In the genomic region with DNA sequence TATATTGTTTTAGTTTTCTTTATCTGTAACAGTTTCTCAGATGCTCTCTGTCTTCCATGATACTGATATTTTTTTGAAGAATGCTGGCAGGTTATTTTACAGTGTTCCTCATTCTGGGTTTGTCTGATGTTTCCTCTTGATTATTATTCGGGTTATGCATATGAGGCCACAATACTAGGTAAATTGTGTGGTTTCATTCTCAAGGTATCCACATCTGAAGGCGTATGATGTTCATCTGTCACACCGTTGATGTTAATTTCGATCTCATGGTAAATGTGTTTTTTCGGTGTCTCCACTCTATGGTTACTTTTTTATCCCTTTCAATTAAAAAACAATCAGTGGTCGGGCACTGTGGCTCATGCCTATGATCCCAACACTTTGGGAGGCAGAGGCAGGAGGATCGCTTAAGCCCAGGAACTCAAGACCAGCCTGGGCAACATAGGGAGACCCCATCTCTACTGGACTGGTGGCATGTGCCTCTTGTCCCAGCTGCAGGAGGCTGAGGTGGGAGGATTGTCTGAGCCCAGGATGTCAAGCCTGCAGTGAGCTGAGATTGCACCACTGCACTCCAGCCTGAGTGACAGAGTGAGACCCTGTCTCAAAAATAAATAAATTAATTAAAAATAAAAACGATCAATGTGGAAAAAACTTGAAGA, we compare ENCODE assay signal across 27 cellular contexts.
"Had no signal": no experiment of that assay in that cellular context is flagged by ENCODE, and none has a peak within 500 bp of the region (broad histone marks: within the 10 kb centered on the region; RNA-seq: fewer than 3 reads in every experiment).

No MANE protein-coding gene starts in this region.

- DNase-seq: effector CD8-positive, alpha-beta T cell; endodermal cell; foreskin keratinocyte; heart left ventricle; kidney; mesenchymal stem cell; midbrain; naive thymus-derived CD4-positive, alpha-beta T cell; occipital lobe; ovary; posterior cingulate gyrus; psoas muscle; right cardiac atrium; spleen; stimulated activated CD4-positive, alpha-beta T cell treated with anti-CD3 and anti-CD28 coated beads, Interleukin-4, amount 100 ng/mL, for 4 hours; stomach; thyroid gland; trophoblast cell had no signal

- H3K9me3 Mint-ChIP-seq: endodermal cell, nephron had no signal

- ATAC-seq: foreskin keratinocyte; gastroesophageal sphincter; heart left ventricle; left lobe of liver; naive thymus-derived CD4-positive, alpha-beta T cell; psoas muscle; right cardiac atrium; stimulated activated memory B cell treated with anti-CD40 and anti-IgM and Interleukin-4, amounts not matched to agents 10 μg/mL and 1 μg/mL and 100 μg/mL, for 72 hours had no signal

- H3K27ac Mint-ChIP-seq: naive thymus-derived CD4-positive, alpha-beta T cell; nephron; stimulated activated memory B cell treated with anti-CD40 and anti-IgM and Interleukin-4, amounts not matched to agents 10 μg/mL and 1 μg/mL and 100 μg/mL, for 72 hours had no signal

- H3K36me3 Mint-ChIP-seq: naive thymus-derived CD4-positive, alpha-beta T cell had no signal

- H3K4me1 Mint-ChIP-seq: nephron; stimulated activated memory B cell treated with anti-CD40 and anti-IgM and Interleukin-4, amounts not matched to agents 10 μg/mL and 1 μg/mL and 100 μg/mL, for 72 hours had no signal

- H3K4me3 ChIP-seq: esophagus muscularis mucosa, gastroesophageal sphincter, heart left ventricle, hepatocyte, lung, ovary, psoas muscle, skin epidermis, spleen, stomach, thyroid gland, vagina had no signal

- H3K4me3 Mint-ChIP-seq: endodermal cell; naive thymus-derived CD4-positive, alpha-beta T cell; nephron; stimulated activated memory B cell treated with anti-CD40 and anti-IgM and Interleukin-4, amounts not matched to agents 10 μg/mL and 1 μg/mL and 100 μg/mL, for 72 hours had no signal

- H3K27me3 Mint-ChIP-seq: stimulated activated memory B cell treated with anti-CD40 and anti-IgM and Interleukin-4, amounts not matched to agents 10 μg/mL and 1 μg/mL and 100 μg/mL, for 72 hours had no signal
